Comparison of ENCODE assay signal across 19 cellular contexts in the genomic region with DNA sequence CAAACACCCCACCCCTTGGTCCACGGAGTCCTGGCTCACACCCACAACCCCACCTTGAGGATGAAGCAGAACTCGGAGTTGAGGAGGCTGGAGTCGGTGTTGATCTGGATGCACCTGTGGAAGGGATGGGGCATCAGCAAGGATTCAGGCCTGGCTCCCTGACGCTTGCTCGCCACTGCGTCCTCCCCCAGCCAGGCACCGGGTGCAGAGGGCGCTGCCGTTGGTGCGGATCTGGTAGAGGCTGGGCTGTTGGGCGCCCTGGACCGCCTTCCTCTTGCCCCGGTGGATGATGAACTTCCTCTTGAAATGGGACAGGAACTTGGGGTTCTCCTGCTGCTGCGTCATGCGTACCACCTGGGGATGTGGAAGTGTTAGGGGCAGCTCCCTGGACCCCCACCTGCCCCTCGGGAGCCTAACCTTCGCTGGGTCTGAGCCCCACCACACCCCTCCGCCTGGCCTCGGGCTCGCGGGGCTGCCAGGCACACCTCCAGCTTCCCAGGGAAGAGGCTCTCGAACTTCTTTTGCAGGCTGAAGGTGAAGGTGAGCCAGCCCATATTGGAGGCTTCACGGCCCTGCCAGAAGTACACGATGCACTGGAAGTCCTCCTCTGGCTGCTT. TPM values are rescaled to one million over a fixed set of nuclear protein-coding genes. Genes with fewer than 3 reads are reported as not detected.
DNase-seq lines count a peak whose midpoint lies in the region; ATAC-seq and TF ChIP-seq lines count a peak whose summit lies in the region.
"Had no signal": no experiment of that assay in that cellular context is flagged by ENCODE, and none has a peak within 500 bp of the region (broad histone marks: within the 10 kb centered on the region; RNA-seq: fewer than 3 reads in every experiment).

No MANE protein-coding gene starts in this region.

- intact Hi-C loops in adrenal gland (cut with DNase I): no loop called here

- no peak for ATAC-seq in GM19397 (IDR thresholded peaks at IDR 0.05; ENCODE audit: unreplicated experiment)
- ATAC-seq: activated CD4-positive, CD25-positive, alpha-beta regulatory T cell treated with anti-CD3 and anti-CD28 coated beads, Interleukin-2, amount 50 U/mL, for 24 hours; activated CD8-positive, alpha-beta T cell treated with anti-CD3 and anti-CD28 coated beads for 36 hours; psoas muscle had no signal

- TF ChIP-seq CTCF in adrenal gland (IDR thresholded peaks at IDR 0.05): no peak
- no peak for TF ChIP-seq CTCF in suprapubic skin (IDR thresholded peaks at IDR 0.05)

- peaks cover 8% of the 10 kb centered on the region; the same call in 1 of the 2 replicates for H3K4me1 ChIP-seq in HUES48 (ENCODE audit: control insufficient read depth, insufficient read depth, low read length)
- H3K4me1 ChIP-seq in adrenal gland (replicated peaks in 1 of 2): peaks cover 14 to 25% of the 10 kb centered on the region in 2 donors
- H3K4me1 ChIP-seq in iPS-15b (ENCODE audit: control insufficient read depth, insufficient read depth, low read length): peaks cover 8% of the 10 kb centered on the region
- peaks cover 43% of the 10 kb centered on the region for H3K4me1 ChIP-seq in suprapubic skin

- H3K9ac ChIP-seq in HUES48 (ENCODE audit: low read depth, low read length): no peak overlapping the region
- peak overlapping the region; percentile 37 for H3K9ac ChIP-seq in iPS-15b (ENCODE audit: low read depth, low read length)

- H3K36me3 ChIP-seq in HUES48 (ENCODE audit: control insufficient read depth, insufficient read depth, low read length): peaks cover 79% of the 10 kb centered on the region
- peaks cover 0 to 71% of the 10 kb centered on the region in 2 donors for H3K36me3 ChIP-seq in adrenal gland (replicated peaks in 1 of 2)
- H3K36me3 ChIP-seq in iPS-15b (ENCODE audit: control insufficient read depth, insufficient read depth, low read length): peaks cover 69% of the 10 kb centered on the region
- H3K36me3 ChIP-seq in suprapubic skin: peaks cover 84% of the 10 kb centered on the region

- H3K9me3 ChIP-seq in HUES48 (ENCODE audit: control insufficient read depth, insufficient read depth, low read length) (no peaks in the 10 kb centered on the region), adrenal gland (replicated peaks in 1 of 3) (no peaks in the 10 kb centered on the region), iPS-15b (ENCODE audit: control insufficient read depth, insufficient read depth, low read length) (no peaks in the 10 kb centered on the region), suprapubic skin (no peaks in the 10 kb centered on the region)
- H3K9me3 ChIP-seq: psoas muscle, thoracic aorta had no signal

- DNase-seq in adrenal gland (no peak), suprapubic skin (ENCODE audit: low spot score in 2 of 2) (no peak), NCI-H1092 (lab: John Stamatoyannopoulos, UW) (no peak), GM19238 (ENCODE audit: insufficient read length, low spot score) (no peak)
- DNase-seq: activated CD8-positive, alpha-beta T cell treated with anti-CD3 and anti-CD28 coated beads for 36 hours; activated naive CD4-positive, alpha-beta T cell; activated T-cell treated with anti-CD3 and anti-CD28 coated beads for 4 hours; CD8-positive, alpha-beta memory T cell; MM.1S; NCI-H1694; NCI-H526 treated with DMSO at 0.1 percent for 48 hours; psoas muscle; stimulated activated CD4-positive, alpha-beta T cell treated with anti-CD3 and anti-CD28 coated beads, Interleukin-1b, Interleukin-23, amount 100 ng/mL, for 48 hours; T1000 had no signal

- peak overlapping the region; percentile 43 for H3K4me3 ChIP-seq in HUES48 (ENCODE audit: low read depth, low read length)
- H3K4me3 ChIP-seq in adrenal gland: no peak overlapping the region
- H3K4me3 ChIP-seq in iPS-15b (ENCODE audit: low read depth, low read length): peak overlapping the region; percentile 55
- H3K4me3 ChIP-seq in suprapubic skin: peak overlapping the region; percentile 33
- H3K4me3 ChIP-seq: psoas muscle, thoracic aorta had no signal

- H3K27me3 ChIP-seq in HUES48 (ENCODE audit: control insufficient read depth, insufficient read depth, low read length) (no peaks in the 10 kb centered on the region), adrenal gland (no peaks in the 10 kb centered on the region), iPS-15b (ENCODE audit: control insufficient read depth, insufficient read depth, low read length) (no peaks in the 10 kb centered on the region), suprapubic skin (no peaks in the 10 kb centered on the region)

- 30 to 83% (median 81%) methylated on average over 3 to 24 of the region's 24 CpGs for WGBS in adrenal gland, 4 donors
- 71% methylated on average over 9 of the region's 24 CpGs for WGBS in suprapubic skin

- TF ChIP-seq EP300 in suprapubic skin (IDR thresholded peaks at IDR 0.05): no peak

- H3K27ac ChIP-seq in HUES48 (ENCODE audit: low read depth, low read length) (peak overlapping the region; percentile 5), adrenal gland (peak overlapping the region in 3 of 5 donors; percentile 33 to 83 (median 80)), suprapubic skin (peak overlapping the region; percentile 3)
- H3K27ac ChIP-seq: psoas muscle, thoracic aorta had no signal

- TF ChIP-seq POLR2A in adrenal gland (IDR thresholded peaks at IDR 0.05) (no peak), suprapubic skin (IDR thresholded peaks at IDR 0.05) (no peak)

RNA-seq across cellular contexts. Expression of a gene that starts 12.3 kb away (rescaled TPM):
- total RNA-seq in adrenal gland (100 to 1,000 TPM; 172 to 331 (median 297) TPM), suprapubic skin (100 to 1,000 TPM; 254 to 350 (median 291) TPM)
- 100 to 1,000 TPM; 276 to 652 (median 461) TPM for polyA plus RNA-seq in adrenal gland

RNA-seq across cellular contexts. Expression of a gene that starts 14.2 kb away (rescaled TPM):
- total RNA-seq in adrenal gland: 10 to 100 TPM; 18.3 to 46.6 (median 29.2) TPM
- 10 to 100 TPM in 1 of 3 donors, 1 to 10 TPM in 2; 4.1 to 10.7 (median 9.5) TPM for polyA plus RNA-seq in adrenal gland
- total RNA-seq in suprapubic skin: 10 to 100 TPM; 19.5 to 39.2 (median 27.5) TPM

RNA-seq across cellular contexts. Expression of a gene that starts 20.8 kb away (rescaled TPM):
- total RNA-seq in adrenal gland: 10 to 100 TPM; 21.8 to 65.1 (median 48.2) TPM
- 10 to 100 TPM in 1 of 3 donors, 1 to 10 TPM in 2; 4.1 to 27.8 (median 8.9) TPM for polyA plus RNA-seq in adrenal gland
- total RNA-seq in suprapubic skin: 10 to 100 TPM; 27.7 to 37.1 (median 32.8) TPM

Comparison
In these comparisons a context has a peak if more than half of its experiments do, and no peak if none do; other contexts are left out.
1. H3K27ac ChIP-seq: peak in every context shown above with its lines; median percentile 80 in adrenal gland; 5 in HUES48; 3 in suprapubic skin.
2. H3K4me3 ChIP-seq: peak in HUES48 (single experiment), iPS-15b (single experiment) and suprapubic skin (single experiment); none in adrenal gland (0 of 4).